ENCODE assay signal across 26 cellular contexts in genomic region chr5:62564101-62564500, GRCh38. TPM values are rescaled to one million over a fixed set of nuclear protein-coding genes. Genes with fewer than 3 reads are reported as not detected.
DNase-seq lines count a peak whose midpoint lies in the region; ATAC-seq and TF ChIP-seq lines count a peak whose summit lies in the region.
"Had no signal": no experiment of that assay in that cellular context is flagged by ENCODE, and none has a peak within 500 bp of the region (broad histone marks: within the 10 kb centered on the region; RNA-seq: fewer than 3 reads in every experiment).

No MANE protein-coding gene starts in this region.

- H3F3A ChIP-seq in Loucy (ENCODE audit: low read depth), result no peaks in the 10 kb centered on the region

- H3K27ac Mint-ChIP-seq in memory B cell, result peak overlapping the region; percentile 24
- H3K27ac Mint-ChIP-seq: CD14-positive monocyte; CD4-positive, alpha-beta memory T cell; CD8-positive, alpha-beta memory T cell had no signal

- H3K4me3 ChIP-seq in A673 (ENCODE audit: low read depth, low read length, poor library complexity, severe bottlenecking) (no peak overlapping the region), Loucy (ENCODE audit: low read length, poor library complexity, severe bottlenecking) (no peak overlapping the region)
- H3K4me3 ChIP-seq: A549, BLaER1, GM12878 had no signal

- ATAC-seq in memory B cell (ENCODE audit: low read depth), result no peak
- ATAC-seq in HG02870 (IDR thresholded peaks at IDR 0.05; ENCODE audit: unreplicated experiment), result no peak
- ATAC-seq: A549, GM12878 had no signal

- BruUV-seq in A673 (replicated peaks; lab: Mats Ljungman, UMichigan), result no TSS peak

- H3K4me3 Mint-ChIP-seq in memory B cell, result no peak overlapping the region
- H3K4me3 Mint-ChIP-seq: CD14-positive monocyte; CD4-positive, alpha-beta memory T cell; CD4-positive, CD25-positive, alpha-beta regulatory T cell; CD8-positive, alpha-beta memory T cell had no signal

- H2AFZ ChIP-seq in Loucy (ENCODE audit: low read length), result no peak overlapping the region

- POLR2A ChIA-PET in A673 (lab: Charles Lee; ENCODE audit: low non-redundant PET), result no interaction called here

- H3K4me1 Mint-ChIP-seq in memory B cell, result no peaks in the 10 kb centered on the region
- H3K4me1 Mint-ChIP-seq: CD14-positive monocyte; CD8-positive, alpha-beta memory T cell had no signal

- DNase-seq in A673 (ENCODE audit: low spot score) (peak; percentile 10), dermis microvascular lymphatic vessel endothelial cell (ENCODE audit: low read depth in 2 of 2) (peak; percentile 66 to 83), memory B cell (ENCODE audit: low spot score in 2 of 2) (no peak), amygdala (lab: John Stamatoyannopoulos, UW) (no peak), Kasumi-1 (lab: John Stamatoyannopoulos, UW) (no peak)
- DNase-seq: ACHN; BE2C; C1 segment of cervical spinal cord; CD4-positive, alpha-beta memory T cell; CD4-positive, CD25-positive, alpha-beta regulatory T cell; CD8-positive, alpha-beta memory T cell; COR-L47; DMS 273 treated with DMSO at 0.1 percent for 48 hours; DMS153; DMS53; DMS79; DND-41; EL; GDM1 had no signal

- no peaks in the 10 kb centered on the region for H3K9me3 ChIP-seq in A673 (ENCODE audit: low read depth, low read length, poor library complexity, severe bottlenecking)
- H3K9me3 ChIP-seq in Loucy (ENCODE audit: insufficient read depth, low read depth, low read length), result peaks cover 10% of the 10 kb centered on the region; the same call in 1 of the 2 replicates

- H4K20me1 ChIP-seq in Loucy (ENCODE audit: insufficient read depth, low read length, poor library complexity, severe bottlenecking), result no peaks in the 10 kb centered on the region
- H4K20me1 ChIP-seq: BLaER1 had no signal

- intact Hi-C loops in A673 (cut with micrococcal nuclease; ENCODE audit: unreplicated experiment), result no loop called here

- no peak overlapping the region for H3K9ac ChIP-seq in Loucy (ENCODE audit: low read depth, low read length, poor library complexity, severe bottlenecking)
- H3K9ac ChIP-seq: BLaER1 had no signal

- H3K9me2 ChIP-seq in Loucy (replicated peaks; ENCODE audit: low read depth, low read length), result no peaks in the 10 kb centered on the region

- TF ChIP-seq CTCF in A673 (conservative IDR thresholded peaks at IDR 0.05; ENCODE audit: low read depth, low read length) (no peak), Loucy (conservative IDR thresholded peaks at IDR 0.05; ENCODE audit: low read length) (no peak)

- no peaks in the 10 kb centered on the region for H3K27me3 ChIP-seq in A673 (replicated peaks; ENCODE audit: insufficient read depth, low read depth, low read length, poor library complexity)
- H3K27me3 ChIP-seq in Loucy (ENCODE audit: insufficient read depth, low read length, poor library complexity, severe bottlenecking), result no peaks in the 10 kb centered on the region
- H3K27me3 ChIP-seq: BE2C, BLaER1 had no signal

- H3K4me2 ChIP-seq in Loucy (ENCODE audit: low read depth, low read length, poor library complexity, severe bottlenecking), result peak overlapping the region; percentile 45
- H3K4me2 ChIP-seq: A549, BLaER1 had no signal

- H3K4me1 ChIP-seq in A673 (ENCODE audit: insufficient read depth, low read length, poor library complexity, severe bottlenecking) (peaks cover 5% of the 10 kb centered on the region), Loucy (ENCODE audit: insufficient read depth, low read length, poor library complexity, severe bottlenecking) (peaks cover 32% of the 10 kb centered on the region)
- H3K4me1 ChIP-seq: A549, BE2C, BLaER1 had no signal

- peaks cover 9% of the 10 kb centered on the region for H3K9me3 Mint-ChIP-seq in memory B cell

- H3K36me3 ChIP-seq in A673 (ENCODE audit: insufficient read depth, low read length, poor library complexity, severe bottlenecking) (peaks cover 2% of the 10 kb centered on the region), Loucy (ENCODE audit: insufficient read depth, low read length) (peaks cover 30% of the 10 kb centered on the region; the same call in 1 of the 2 replicates)

- H3K27ac ChIP-seq in A673 (ENCODE audit: low read depth, low read length, poor library complexity, severe bottlenecking), result no peak overlapping the region
- H3K27ac ChIP-seq: 22Rv1, A549, BLaER1 had no signal

- H3K27me3 Mint-ChIP-seq in memory B cell, result no peaks in the 10 kb centered on the region
- H3K27me3 Mint-ChIP-seq: CD4-positive, alpha-beta memory T cell; CD4-positive, CD25-positive, alpha-beta regulatory T cell; CD8-positive, alpha-beta memory T cell had no signal

- H3K79me2 ChIP-seq in Loucy (ENCODE audit: insufficient read depth, low read length), result peaks cover 4% of the 10 kb centered on the region; the same call in 1 of the 2 replicates

- peaks cover 56% of the 10 kb centered on the region for H3K36me3 Mint-ChIP-seq in memory B cell

- CTCF ChIA-PET in A673 (lab: Charles Lee), result no interaction called here

RNA-seq across cellular contexts. Expression of gene LRRC70, which starts 14.5 kb away (rescaled TPM):
- total RNA-seq in A673 (2021) (1.8 and 2.0 TPM in 2 replicates), dermis microvascular lymphatic vessel endothelial cell (43.4 and 63.7 TPM in 2 replicates)

Comparison
In these comparisons a context has a peak if more than half of its experiments do, and no peak if none do; other contexts are left out.
1. DNase-seq: peak in A673 (single experiment) and dermis microvascular lymphatic vessel endothelial cell (2 of 2); none in memory B cell (0 of 2), amygdala (0 of 56) and Kasumi-1 (0 of 2).
2. RNA of gene LRRC70, which starts 14.5 kb away (total RNA-seq): 43.4 to 63.7 TPM in dermis microvascular lymphatic vessel endothelial cell; 1.8 to 2.0 TPM in A673; every median in the first group is over 10 times any median in the second.